25 cellular contexts compared by ENCODE assay signal in genomic region chr10:53983431-53983830, GRCh38.
"Had no signal": no experiment of that assay in that cellular context is flagged by ENCODE, and none has a peak within 500 bp of the region (broad histone marks: within the 10 kb centered on the region; RNA-seq: fewer than 3 reads in every experiment).

No MANE protein-coding gene starts in this region.

- ATAC-seq: stimulated activated effector memory CD8-positive, alpha-beta T cell treated with anti-CD3 and anti-CD28 coated beads, Interleukin-12 subunit alpha, Interleukin-12 subunit beta, amount 100 ng/mL, for 72 hours; stimulated activated memory B cell treated with anti-CD40 and anti-IgM and Interleukin-4, amounts not matched to agents 10 μg/mL and 1 μg/mL and 100 μg/mL, for 72 hours; stimulated activated naive B cell treated with anti-CD40 and anti-IgM and Interleukin-4, amounts not matched to agents 10 μg/mL and 1 μg/mL and 100 μg/mL, for 72 hours; stimulated activated naive CD8-positive, alpha-beta T cell treated with anti-CD3 and anti-CD28 coated beads, Interleukin-15, amount 100 ng/mL, for 72 hours; upper lobe of right lung had no signal

- H3K27me3 ChIP-seq: stomach, suprapubic skin, testis, thyroid gland, tibial artery, tibial nerve, transverse colon, upper lobe of left lung, upper lobe of right lung, uterus, vagina had no signal

- H3K36me3 ChIP-seq: stomach, suprapubic skin, thoracic aorta, thyroid gland, tibial artery, tibial nerve, transverse colon, upper lobe of left lung, upper lobe of right lung, uterus, vagina had no signal

- H3K9me3 ChIP-seq: suprapubic skin, testis, thoracic aorta, thyroid gland, tibial artery, tibial nerve, transverse colon, upper lobe of left lung, upper lobe of right lung, uterus, vagina had no signal

- H3K4me3 ChIP-seq: stomach, suprapubic skin, testis, thoracic aorta, thyroid gland, tibial artery, tibial nerve, transverse colon, upper lobe of left lung, upper lobe of right lung, uterus, vagina had no signal

- H3K27ac ChIP-seq: stomach, suprapubic skin, testis, thoracic aorta, thyroid gland, tibial artery, tibial nerve, transverse colon, upper lobe of left lung, upper lobe of right lung, uterus, vagina had no signal

- DNase-seq: stimulated activated CD4-positive, alpha-beta T cell treated with anti-CD3 and anti-CD28 coated beads, Interleukin-2, amount 100 ng/mL, for 48 hours; stimulated activated CD4-positive, alpha-beta T cell treated with anti-CD3 and anti-CD28 coated beads, Interleukin-4, amount 100 ng/mL, for 1 hour; stimulated activated CD4-positive, alpha-beta T cell treated with anti-CD3 and anti-CD28 coated beads, Interleukin-4, amount 100 ng/mL, for 24 hours; stimulated activated CD4-positive, alpha-beta T cell treated with anti-CD3 and anti-CD28 coated beads, Interleukin-4, amount 100 ng/mL, for 4 hours; stimulated activated CD8-positive, alpha-beta memory T cell treated with anti-CD3 and anti-CD28 coated beads, Interleukin-4, amount 100 ng/mL, for 48 hours; stimulated activated naive B cell treated with anti-CD40 and anti-IgM and Interleukin-4, amounts not matched to agents 10 μg/mL and 1 μg/mL and 100 μg/mL, for 72 hours; stimulated activated naive CD4-positive, alpha-beta T cell; stimulated activated naive CD4-positive, alpha-beta T cell treated with Interleukin-2 at 50 U/mL for 16 hours; stimulated activated naive CD8-positive, alpha-beta T cell treated with anti-CD3 and anti-CD28 coated beads, Interleukin-15, amount 100 ng/mL, for 72 hours; stomach; substantia nigra; testis; thyroid gland; tibial artery; transverse colon; trophoblast cell; upper lobe of left lung; upper lobe of right lung; uterus had no signal

- H3K4me1 ChIP-seq: stomach, suprapubic skin, testis, thyroid gland, tibial artery, tibial nerve, transverse colon, upper lobe of left lung, upper lobe of right lung, uterus, vagina had no signal
